In the genomic region with DNA sequence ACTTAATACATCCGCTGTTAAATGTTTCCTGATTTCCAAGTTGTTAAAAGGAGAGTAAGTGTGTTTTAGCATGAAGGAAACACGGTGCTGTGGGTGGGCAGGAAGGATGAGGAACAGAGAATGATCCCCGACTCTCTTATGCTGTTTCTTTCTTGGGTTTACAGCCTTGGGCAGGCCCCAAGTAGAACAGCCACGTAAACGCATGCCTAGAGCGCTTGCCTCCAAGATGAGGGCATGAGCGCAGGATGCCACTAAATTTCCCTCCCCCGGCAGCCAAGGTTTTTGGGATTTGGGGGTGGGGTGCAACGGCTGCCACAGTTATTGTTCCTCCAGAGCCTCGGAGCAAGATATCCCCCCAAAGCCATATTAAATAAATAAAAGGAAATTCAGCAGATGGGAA, we compare ENCODE assay signal across 8 cellular contexts. TPM values are rescaled to one million over a fixed set of nuclear protein-coding genes. Genes with fewer than 3 reads are reported as not detected.
DNase-seq lines count a peak whose midpoint lies in the region; ATAC-seq and TF ChIP-seq lines count a peak whose summit lies in the region.

No MANE protein-coding gene starts in this region.

- H3K4me1 ChIP-seq in right cardiac atrium (ENCODE audit: control insufficient read depth, insufficient read depth, low read length) (no peaks in the 10 kb centered on the region), upper lobe of right lung (peaks cover 12% of the 10 kb centered on the region)

- in situ Hi-C loops in GM13976 (cut with MboI; ENCODE audit: low sequenced_read_pairs, unreplicated experiment), result no loop called here

- no peak for ATAC-seq in right cardiac atrium
- ATAC-seq in Right ventricle myocardium inferior, result no peak
- peak in 1 of 2 donors; percentile 25 for ATAC-seq in naive thymus-derived CD8-positive, alpha-beta T cell
- no peak for ATAC-seq in upper lobe of right lung
- ATAC-seq in omental fat pad (ENCODE audit: low FRiP score), result no peak

- POLR2A ChIA-PET in naive thymus-derived CD8-positive, alpha-beta T cell (lab: Charles Lee), result interaction anchor here (0.6 to 3.4 kb wide), 4 partner anchors 10 to 210 kb away, joined by 3 to 16 read pairs (median 3); a partner anchor contains a TSS

- H3K27me3 ChIP-seq in right cardiac atrium (ENCODE audit: control insufficient read depth, insufficient read depth) (no peaks in the 10 kb centered on the region), upper lobe of right lung (no peaks in the 10 kb centered on the region)

- WGBS in right cardiac atrium, result 29% methylated on average over 10 of the region's 10 CpGs

- no peaks in the 10 kb centered on the region for H3K36me3 Mint-ChIP-seq in naive thymus-derived CD8-positive, alpha-beta T cell

- no peaks in the 10 kb centered on the region for H3K36me3 ChIP-seq in upper lobe of right lung

- TF ChIP-seq CTCF in upper lobe of right lung (IDR thresholded peaks at IDR 0.05) (no peak), GM13976 (IDR thresholded peaks at IDR 0.05; ENCODE audit: borderline replicate concordance, control extremely low read depth, extremely low read depth, insufficient read depth, missing control alignments) (no peak), omental fat pad (IDR thresholded peaks at IDR 0.05) (no peak)

- no peak for DNase-seq in right cardiac atrium
- DNase-seq in Right ventricle myocardium inferior (ENCODE audit: missing footprints), result no peak
- peak in 31 of 61 donors; percentile 4 to 58 (median 25) for DNase-seq in caudate nucleus (lab: John Stamatoyannopoulos, UW)
- no peak for DNase-seq in naive thymus-derived CD8-positive, alpha-beta T cell
- DNase-seq in upper lobe of right lung, result no peak
- DNase-seq in GM13976 (ENCODE audit: low spot score), result no peak
- DNase-seq in omental fat pad (ENCODE audit: low spot score), result no peak
- DNase-seq in NCI-H1092 (lab: John Stamatoyannopoulos, UW), result no peak

- H3K9me3 ChIP-seq in right cardiac atrium (ENCODE audit: control insufficient read depth, low read length) (no peaks in the 10 kb centered on the region), upper lobe of right lung (no peaks in the 10 kb centered on the region)

- peaks cover 22 to 42% (median 23%) of the 10 kb centered on the region in 5 donors for H3K27me3 Mint-ChIP-seq in naive thymus-derived CD8-positive, alpha-beta T cell

- H3K27ac Mint-ChIP-seq in naive thymus-derived CD8-positive, alpha-beta T cell, result peak overlapping the region in 3 of 10 donors; percentile 3 to 38 (median 33)

- peak overlapping the region; percentile 42 to 78 (median 72) for H3K4me3 Mint-ChIP-seq in naive thymus-derived CD8-positive, alpha-beta T cell

- intact Hi-C loops in right cardiac atrium (cut with DNase I), result no loop called here
- intact Hi-C loops in Right ventricle myocardium inferior (cut with DNase I), result no loop called here
- intact Hi-C loops in upper lobe of right lung (cut with DNase I), result no loop called here

- H3K4me3 ChIP-seq in right cardiac atrium (ENCODE audit: low read length), result peak overlapping the region; percentile 47
- peak overlapping the region; percentile 36 for H3K4me3 ChIP-seq in upper lobe of right lung

- no peaks in the 10 kb centered on the region for H3K9me3 Mint-ChIP-seq in naive thymus-derived CD8-positive, alpha-beta T cell

- H3K4me1 Mint-ChIP-seq in naive thymus-derived CD8-positive, alpha-beta T cell, result peaks cover 5 to 15% (median 11%) of the 10 kb centered on the region in 4 donors

- H3K27ac ChIP-seq in right cardiac atrium (ENCODE audit: low read length) (no peak overlapping the region), caudate nucleus (ENCODE audit: low read depth, low read length) (peak overlapping the region; percentile 75), upper lobe of right lung (no peak overlapping the region)

RNA-seq across cellular contexts. Expression of a gene that starts 10.1 kb away (rescaled TPM):
- total RNA-seq in right cardiac atrium, result 100 to 1,000 TPM in 2 of 4 donors, 10 to 100 TPM in 2; 82.6 to 109 (median 99.2) TPM
- 62.0 TPM for polyA plus RNA-seq in right cardiac atrium
- total RNA-seq in Right ventricle myocardium inferior, result 94.4 TPM
- total RNA-seq in naive thymus-derived CD8-positive, alpha-beta T cell, result 10 to 100 TPM; 89.8 to 97.1 TPM
- polyA plus RNA-seq in naive thymus-derived CD8-positive, alpha-beta T cell, result 10 to 100 TPM; 28.2 to 33.5 (median 31.4) TPM
- total RNA-seq in upper lobe of right lung, result 83.3 TPM
- 10 to 100 TPM; 57.3 to 87.5 (median 61.0) TPM for total RNA-seq in omental fat pad

RNA-seq across cellular contexts. Expression of a gene that starts 35.4 kb away (rescaled TPM):
- total RNA-seq in right cardiac atrium, result 10 to 100 TPM in 2 of 4 donors, 1 to 10 TPM in 2; 7.2 to 21.3 (median 12.2) TPM
- 9.2 TPM for polyA plus RNA-seq in right cardiac atrium
- 21.0 TPM for total RNA-seq in Right ventricle myocardium inferior
- not detected for total RNA-seq in naive thymus-derived CD8-positive, alpha-beta T cell
- polyA plus RNA-seq in naive thymus-derived CD8-positive, alpha-beta T cell, result 1 to 10 TPM in 1 of 3 donors, under 1 TPM in 1, not detected in 1; 0.06 to 1.3 TPM
- 66.6 TPM for total RNA-seq in upper lobe of right lung
- 100 to 1,000 TPM in 1 of 4 donors, 10 to 100 TPM in 3; 10.6 to 148 (median 50.6) TPM for total RNA-seq in omental fat pad

RNA-seq across cellular contexts. Expression of a gene that starts 44.4 kb away (rescaled TPM):
- 1 to 10 TPM; 4.1 to 7.9 (median 6.7) TPM for total RNA-seq in right cardiac atrium
- polyA plus RNA-seq in right cardiac atrium, result 3.0 TPM
- total RNA-seq in Right ventricle myocardium inferior, result 10.4 TPM
- not detected for total RNA-seq in naive thymus-derived CD8-positive, alpha-beta T cell
- under 1 TPM; 0.07 to 0.21 (median 0.07) TPM for polyA plus RNA-seq in naive thymus-derived CD8-positive, alpha-beta T cell
- 17.0 TPM for total RNA-seq in upper lobe of right lung
- 10 to 100 TPM in 1 of 4 donors, 1 to 10 TPM in 3; 4.0 to 18.9 (median 6.7) TPM for total RNA-seq in omental fat pad

RNA-seq across cellular contexts. Expression of a gene that starts 55.3 kb away (rescaled TPM):
- 100 to 1,000 TPM in 2 of 4 donors, 10 to 100 TPM in 2; 90.7 to 105 (median 97.7) TPM for total RNA-seq in right cardiac atrium
- polyA plus RNA-seq in right cardiac atrium, result 36.3 TPM
- 98.0 TPM for total RNA-seq in Right ventricle myocardium inferior
- 10 to 100 TPM; 31.3 to 31.6 TPM for total RNA-seq in naive thymus-derived CD8-positive, alpha-beta T cell
- 10 to 100 TPM; 27.4 to 40.1 (median 30.1) TPM for polyA plus RNA-seq in naive thymus-derived CD8-positive, alpha-beta T cell
- 51.6 TPM for total RNA-seq in upper lobe of right lung
- 100 to 1,000 TPM in 1 of 4 donors, 10 to 100 TPM in 3; 47.3 to 107 (median 66.7) TPM for total RNA-seq in omental fat pad

Comparison
In these comparisons a context has a peak if more than half of its experiments do, and no peak if none do; other contexts are left out.
1. DNase-seq: peak in caudate nucleus (31 of 61); none in right cardiac atrium (0 of 3), Right ventricle myocardium inferior (single experiment), naive thymus-derived CD8-positive, alpha-beta T cell (0 of 10), upper lobe of right lung (single experiment), GM13976 (single experiment), omental fat pad (single experiment) and NCI-H1092 (single experiment).
2. RNA of a gene that starts 35.4 kb away (total RNA-seq): 66.6 TPM in upper lobe of right lung (single experiment), 10.6 to 148 TPM in omental fat pad, 21.0 TPM in Right ventricle myocardium inferior (single experiment) and 7.2 to 21.3 TPM in right cardiac atrium; not detected in naive thymus-derived CD8-positive, alpha-beta T cell; every median in the first group is over 4 times any median in the second.
3. RNA of a gene that starts 44.4 kb away (total RNA-seq): 17.0 TPM in upper lobe of right lung (single experiment), 10.4 TPM in Right ventricle myocardium inferior (single experiment), 4.0 to 18.9 TPM in omental fat pad and 4.1 to 7.9 TPM in right cardiac atrium; not detected in naive thymus-derived CD8-positive, alpha-beta T cell; every median in the first group is over 4 times any median in the second.